Comparison of ENCODE assay signal across 1 cellular context in genomic region chr12:55708695-55709233, GRCh38.
TF ChIP-seq lines count a peak whose summit lies in the region.

No MANE protein-coding gene starts in this region.

TF ChIP-seq in GM23338, 12 proteins besides CTCF, POLR2A, EP300 and RAD21 (continued from another document):
- TF ChIP-seq ZNF331 (CRISPR knock-in tag; IDR thresholded peaks at IDR 0.05; ENCODE audit: low read depth) = no peak
- no peak for TF ChIP-seq ETS1 (IDR thresholded peaks at IDR 0.05)
- TF ChIP-seq ZNF462 (CRISPR knock-in tag; IDR thresholded peaks at IDR 0.05) = no peak
- no peak for TF ChIP-seq ZNF114 (CRISPR knock-in tag; IDR thresholded peaks at IDR 0.05)
- no peak for TF ChIP-seq EZH2phosphoT487 (IDR thresholded peaks at IDR 0.05; ENCODE audit: unreplicated experiment)
- TF ChIP-seq CREB1 (CRISPR knock-in tag; IDR thresholded peaks at IDR 0.05; ENCODE audit: low read depth) = no peak
TF ChIP-seq in GM23338: peak in this region for 0.
